In the genomic region with DNA sequence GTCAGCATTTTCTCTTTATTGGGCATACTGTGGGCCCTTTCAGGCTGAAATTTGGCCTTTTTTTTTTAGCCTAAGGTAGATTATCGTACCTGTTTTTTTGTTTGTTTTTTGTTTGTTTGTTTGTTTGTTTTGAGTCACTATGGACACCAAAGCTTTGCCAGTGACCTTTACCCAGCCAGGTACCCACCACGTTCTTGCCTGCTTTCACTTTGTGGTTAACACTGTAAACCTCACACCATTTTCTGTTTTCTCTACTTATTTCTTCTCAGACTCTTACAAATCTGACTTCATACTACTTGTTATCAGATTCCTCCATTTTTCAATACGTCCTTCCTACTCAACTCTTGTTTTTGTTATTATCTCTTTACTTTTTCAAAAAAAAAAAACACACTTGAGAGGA, we compare ENCODE assay signal across 15 cellular contexts.
A peak's percentile ranks its signal among the peaks of the same experiment; 100 is the strongest.
DNase-seq lines count a peak whose midpoint lies in the region; ATAC-seq lines count a peak whose summit lies in the region.
"Had no signal": no experiment of that assay in that cellular context is flagged by ENCODE, and none has a peak within 500 bp of the region (broad histone marks: within the 10 kb centered on the region; RNA-seq: fewer than 3 reads in every experiment).

No MANE protein-coding gene starts in this region.

- peak; percentile 53 for ATAC-seq in HG02798 (IDR thresholded peaks at IDR 0.05; ENCODE audit: poor library complexity, unreplicated experiment)
- ATAC-seq in naive thymus-derived CD8-positive, alpha-beta T cell, result no peak
- ATAC-seq in HG02610 (IDR thresholded peaks at IDR 0.05; ENCODE audit: unreplicated experiment), result no peak

- peaks cover 3% of the 10 kb centered on the region for H3K9me3 Mint-ChIP-seq in activated naive CD4-positive, alpha-beta T cell treated with anti-CD3 and anti-CD28 coated beads, Interleukin-2, amount 10 ng/mL, durations not matched to agents 7 days and 5 days
- H3K9me3 Mint-ChIP-seq in activated T-helper 2 cell treated with anti-CD3 and anti-CD28 coated beads, Interferon-gamma antibody, Interleukin-2, Interleukin-4, amounts not matched to agents 10 μg/mL and 5 μg/mL and 100 μg/mL, durations not matched to agents 14 hours and 24 hours and 36 hours, result peaks cover 9% of the 10 kb centered on the region
- H3K9me3 Mint-ChIP-seq in naive thymus-derived CD8-positive, alpha-beta T cell, result peaks cover 0 to 8% (median 0%) of the 10 kb centered on the region in 9 donors

- H3K4me1 Mint-ChIP-seq in activated naive CD4-positive, alpha-beta T cell treated with anti-CD3 and anti-CD28 coated beads, Interleukin-2, amount 10 ng/mL, durations not matched to agents 7 days and 5 days, result peaks cover 21% of the 10 kb centered on the region
- peaks cover 15% of the 10 kb centered on the region for H3K4me1 Mint-ChIP-seq in activated T-helper 2 cell treated with anti-CD3 and anti-CD28 coated beads, Interferon-gamma antibody, Interleukin-2, Interleukin-4, amounts not matched to agents 10 μg/mL and 5 μg/mL and 100 μg/mL, durations not matched to agents 14 hours and 24 hours and 36 hours (ENCODE audit: low read depth)
- peaks cover 4 to 19% (median 7%) of the 10 kb centered on the region in 4 donors for H3K4me1 Mint-ChIP-seq in naive thymus-derived CD8-positive, alpha-beta T cell

- CTCF ChIA-PET in activated naive CD4-positive, alpha-beta T cell treated with anti-CD3 and anti-CD28 coated beads, Interleukin-2, amount 10 ng/mL, durations not matched to agents 7 days and 5 days (lab: Charles Lee), result no interaction called here

- H3K27ac Mint-ChIP-seq in activated naive CD4-positive, alpha-beta T cell treated with anti-CD3 and anti-CD28 coated beads, Interleukin-2, amount 10 ng/mL, durations not matched to agents 7 days and 5 days, result peak overlapping the region; percentile 24
- H3K27ac Mint-ChIP-seq in activated T-helper 2 cell treated with anti-CD3 and anti-CD28 coated beads, Interferon-gamma antibody, Interleukin-2, Interleukin-4, amounts not matched to agents 10 μg/mL and 5 μg/mL and 100 μg/mL, durations not matched to agents 14 hours and 24 hours and 36 hours, result peak overlapping the region; percentile 23
- peak overlapping the region in 6 of 10 donors; percentile 2 to 49 (median 18) for H3K27ac Mint-ChIP-seq in naive thymus-derived CD8-positive, alpha-beta T cell

- intact Hi-C loops in activated T-helper 2 cell treated with anti-CD3 and anti-CD28 coated beads, Interferon-gamma antibody, Interleukin-2, Interleukin-4, amounts not matched to agents 10 μg/mL and 5 μg/mL and 100 μg/mL, durations not matched to agents 14 hours and 24 hours and 36 hours (cut with micrococcal nuclease), result no loop called here

- peaks cover 47% of the 10 kb centered on the region for H3K36me3 Mint-ChIP-seq in activated naive CD4-positive, alpha-beta T cell treated with anti-CD3 and anti-CD28 coated beads, Interleukin-2, amount 10 ng/mL, durations not matched to agents 7 days and 5 days
- peaks cover 60% of the 10 kb centered on the region for H3K36me3 Mint-ChIP-seq in activated T-helper 2 cell treated with anti-CD3 and anti-CD28 coated beads, Interferon-gamma antibody, Interleukin-2, Interleukin-4, amounts not matched to agents 10 μg/mL and 5 μg/mL and 100 μg/mL, durations not matched to agents 14 hours and 24 hours and 36 hours (ENCODE audit: low read depth)
- H3K36me3 Mint-ChIP-seq in naive thymus-derived CD8-positive, alpha-beta T cell, result peaks cover 0 to 63% (median 41%) of the 10 kb centered on the region in 3 donors

- H3K4me3 Mint-ChIP-seq in activated naive CD4-positive, alpha-beta T cell treated with anti-CD3 and anti-CD28 coated beads, Interleukin-2, amount 10 ng/mL, durations not matched to agents 7 days and 5 days, result no peak overlapping the region
- no peak overlapping the region for H3K4me3 Mint-ChIP-seq in activated T-helper 2 cell treated with anti-CD3 and anti-CD28 coated beads, Interferon-gamma antibody, Interleukin-2, Interleukin-4, amounts not matched to agents 10 μg/mL and 5 μg/mL and 100 μg/mL, durations not matched to agents 14 hours and 24 hours and 36 hours (ENCODE audit: low read depth)
- no peak overlapping the region for H3K4me3 Mint-ChIP-seq in naive thymus-derived CD8-positive, alpha-beta T cell

- no peaks in the 10 kb centered on the region for H3K27me3 Mint-ChIP-seq in activated naive CD4-positive, alpha-beta T cell treated with anti-CD3 and anti-CD28 coated beads, Interleukin-2, amount 10 ng/mL, durations not matched to agents 7 days and 5 days
- no peaks in the 10 kb centered on the region for H3K27me3 Mint-ChIP-seq in activated T-helper 2 cell treated with anti-CD3 and anti-CD28 coated beads, Interferon-gamma antibody, Interleukin-2, Interleukin-4, amounts not matched to agents 10 μg/mL and 5 μg/mL and 100 μg/mL, durations not matched to agents 14 hours and 24 hours and 36 hours (ENCODE audit: low read depth)
- H3K27me3 Mint-ChIP-seq in naive thymus-derived CD8-positive, alpha-beta T cell, result no peaks in the 10 kb centered on the region

- no peak for DNase-seq in activated naive CD4-positive, alpha-beta T cell treated with anti-CD3 and anti-CD28 coated beads, Interleukin-2, amount 10 ng/mL, durations not matched to agents 7 days and 5 days
- no peak for DNase-seq in activated naive CD4-positive, alpha-beta T cell (lab: John Stamatoyannopoulos, UW)
- DNase-seq in activated T-helper 2 cell treated with anti-CD3 and anti-CD28 coated beads, Interferon-gamma antibody, Interleukin-2, Interleukin-4, amounts not matched to agents 10 μg/mL and 5 μg/mL and 100 μg/mL, durations not matched to agents 14 hours and 24 hours and 36 hours (ENCODE audit: low spot score), result no peak
- DNase-seq in naive thymus-derived CD8-positive, alpha-beta T cell, result no peak
- DNase-seq in NOMO-1 treated with DMSO at 0.1 percent for 48 hours (lab: John Stamatoyannopoulos, UW; ENCODE audit: unreplicated experiment), result no peak
- no peak for DNase-seq in ureter (ENCODE audit: low spot score)
- DNase-seq: C1 segment of cervical spinal cord, DMS79, IMR-90, NCI-H1436, NCI-H2029 treated with DMSO at 0.1 percent for 48 hours, NCI-H510A, SHP77 treated with DMSO at 0.1 percent for 48 hours had no signal

- POLR2A ChIA-PET in naive thymus-derived CD8-positive, alpha-beta T cell (lab: Charles Lee), result no interaction called here
